In the genomic region with DNA sequence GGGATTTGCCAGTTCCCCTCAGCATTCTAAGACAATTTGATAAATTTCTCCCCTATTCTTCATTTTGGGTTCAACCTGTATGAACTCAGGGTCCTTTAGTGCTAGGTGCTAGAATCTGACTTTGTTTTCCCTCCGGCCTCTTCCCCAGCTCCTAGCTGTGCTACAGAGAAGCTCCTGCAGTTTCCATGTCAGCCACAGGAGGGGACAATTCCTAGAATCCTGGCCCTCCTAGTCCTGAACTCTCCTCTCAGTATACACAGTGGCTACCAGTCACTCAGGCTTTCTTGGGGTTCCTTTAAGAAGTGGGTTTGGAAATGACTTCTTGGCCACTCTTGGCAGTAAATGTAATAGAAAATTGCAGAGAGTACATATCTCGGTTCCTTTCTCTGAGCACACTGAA, we compare ENCODE assay signal across 8 cellular contexts. TPM values are rescaled to one million over a fixed set of nuclear protein-coding genes. Genes with fewer than 3 reads are reported as not detected.
DNase-seq lines count a peak whose midpoint lies in the region; ATAC-seq, FAIRE-seq and TF ChIP-seq lines count a peak whose summit lies in the region.

No MANE protein-coding gene starts in this region.

- H3K4me1 Mint-ChIP-seq in HFFc6 (ENCODE audit: low read depth) = no peaks in the 10 kb centered on the region

- H3K4me3 ChIP-seq in WERI-Rb-1 (ENCODE audit: low read depth, low read length) = no peak overlapping the region
- no peak overlapping the region for H3K4me3 ChIP-seq in ascending aorta
- H3K4me3 ChIP-seq in coronary artery = no peak overlapping the region

- H3K4me1 ChIP-seq in ascending aorta = no peaks in the 10 kb centered on the region

- no peak for ATAC-seq in activated naive CD4-positive, alpha-beta T cell treated with anti-CD3 and anti-CD28 coated beads, Interleukin-2, amount 50 U/mL, for 72 hours

- intact Hi-C loops in ascending aorta (cut with DNase I) = no loop called here

- FAIRE-seq in islet of Langerhans (lab: Jason Lieb, UNC) = peak; percentile 51

- TF ChIP-seq CTCF in AG09319 (IDR thresholded peaks at IDR 0.05; ENCODE audit: low read depth, low read length) (peak; percentile 55), HFFc6 (IDR thresholded peaks at IDR 0.05) (peak; percentile 74), WERI-Rb-1 (IDR thresholded peaks at IDR 0.05; ENCODE audit: low read depth, low read length) (peak; percentile 64), ascending aorta (IDR thresholded peaks at IDR 0.05) (peak in 1 of 3 experiments; percentile 36), coronary artery (IDR thresholded peaks at IDR 0.05) (no peak)

- peaks cover 10% of the 10 kb centered on the region for H3K27me3 Mint-ChIP-seq in HFFc6 (ENCODE audit: insufficient read depth)

- H3K9me3 Mint-ChIP-seq in HFFc6 = no peaks in the 10 kb centered on the region
- peaks cover 0 to 4% of the 10 kb centered on the region in 2 donors for H3K9me3 Mint-ChIP-seq in activated naive CD4-positive, alpha-beta T cell treated with anti-CD3 and anti-CD28 coated beads, Interleukin-2, amount 50 U/mL, for 72 hours

- no peak overlapping the region for H3K4me3 Mint-ChIP-seq in HFFc6

- no peak overlapping the region for H3K27ac Mint-ChIP-seq in HFFc6
- no peak overlapping the region for H3K27ac Mint-ChIP-seq in activated naive CD4-positive, alpha-beta T cell treated with anti-CD3 and anti-CD28 coated beads, Interleukin-2, amount 50 U/mL, for 72 hours

- H3K27ac ChIP-seq in WERI-Rb-1 = no peak overlapping the region
- H3K27ac ChIP-seq in ascending aorta = no peak overlapping the region
- no peak overlapping the region for H3K27ac ChIP-seq in coronary artery

- H3K36me3 ChIP-seq in WERI-Rb-1 (no peaks in the 10 kb centered on the region), ascending aorta (no peaks in the 10 kb centered on the region)

- DNase-seq in AG09319 (ENCODE audit: extremely low read depth, low read depth) = no peak
- DNase-seq in HFFc6 = peak; percentile 39
- peak; percentile 55 for DNase-seq in WERI-Rb-1
- DNase-seq in NCI-H187 (lab: John Stamatoyannopoulos, UW) = no peak
- no peak for DNase-seq in ascending aorta (ENCODE audit: low spot score in 2 of 2)
- DNase-seq in activated naive CD4-positive, alpha-beta T cell treated with anti-CD3 and anti-CD28 coated beads, Interleukin-2, amount 50 U/mL, for 72 hours (ENCODE audit: low spot score in 2 of 2) = no peak
- DNase-seq in coronary artery (ENCODE audit: low spot score) = no peak

- H3K27me3 ChIP-seq in WERI-Rb-1 (ENCODE audit: insufficient read depth, low read depth, severe bottlenecking) (no peaks in the 10 kb centered on the region), ascending aorta (no peaks in the 10 kb centered on the region)

- H3K36me3 Mint-ChIP-seq in HFFc6 (ENCODE audit: low read depth) = no peaks in the 10 kb centered on the region
- H3K36me3 Mint-ChIP-seq in activated naive CD4-positive, alpha-beta T cell treated with anti-CD3 and anti-CD28 coated beads, Interleukin-2, amount 50 U/mL, for 72 hours = no peaks in the 10 kb centered on the region

- no peaks in the 10 kb centered on the region for H3K9me3 ChIP-seq in WERI-Rb-1 (ENCODE audit: severe bottlenecking)
- no peaks in the 10 kb centered on the region for H3K9me3 ChIP-seq in ascending aorta

RNA-seq across cellular contexts. Expression of gene CHST10, which starts 4.9 kb away (rescaled TPM):
- 1 to 10 TPM; 5.9 to 6.9 (median 6.4) TPM for total RNA-seq in HFFc6 (2021; fragmentation: NEBNext Ultra II Directional; extraction: Animal tissue kit (Norgen Biotek cat#: 25700))
- total RNA-seq in ascending aorta = 4.9 TPM
- 1 to 10 TPM; 1.6 to 7.3 TPM for total RNA-seq in activated naive CD4-positive, alpha-beta T cell treated with anti-CD3 and anti-CD28 coated beads, Interleukin-2, amount 50 U/mL, for 72 hours

RNA-seq across cellular contexts. Expression of gene NMS, which starts 48.0 kb away (rescaled TPM):
- total RNA-seq in HFFc6 (2021; fragmentation: NEBNext Ultra II Directional; extraction: Animal tissue kit (Norgen Biotek cat#: 25700)) = not detected
- not detected for total RNA-seq in ascending aorta
- not detected for total RNA-seq in activated naive CD4-positive, alpha-beta T cell treated with anti-CD3 and anti-CD28 coated beads, Interleukin-2, amount 50 U/mL, for 72 hours

Comparison
In these comparisons a context has a peak if more than half of its experiments do, and no peak if none do; other contexts are left out.
1. DNase-seq: peak in HFFc6 (single experiment) and WERI-Rb-1 (single experiment); none in AG09319 (single experiment), NCI-H187 (0 of 2), ascending aorta (0 of 2), activated naive CD4-positive, alpha-beta T cell treated with anti-CD3 and anti-CD28 coated beads, Interleukin-2, amount 50 U/mL, for 72 hours (0 of 2) and coronary artery (single experiment).